In the genomic region with DNA sequence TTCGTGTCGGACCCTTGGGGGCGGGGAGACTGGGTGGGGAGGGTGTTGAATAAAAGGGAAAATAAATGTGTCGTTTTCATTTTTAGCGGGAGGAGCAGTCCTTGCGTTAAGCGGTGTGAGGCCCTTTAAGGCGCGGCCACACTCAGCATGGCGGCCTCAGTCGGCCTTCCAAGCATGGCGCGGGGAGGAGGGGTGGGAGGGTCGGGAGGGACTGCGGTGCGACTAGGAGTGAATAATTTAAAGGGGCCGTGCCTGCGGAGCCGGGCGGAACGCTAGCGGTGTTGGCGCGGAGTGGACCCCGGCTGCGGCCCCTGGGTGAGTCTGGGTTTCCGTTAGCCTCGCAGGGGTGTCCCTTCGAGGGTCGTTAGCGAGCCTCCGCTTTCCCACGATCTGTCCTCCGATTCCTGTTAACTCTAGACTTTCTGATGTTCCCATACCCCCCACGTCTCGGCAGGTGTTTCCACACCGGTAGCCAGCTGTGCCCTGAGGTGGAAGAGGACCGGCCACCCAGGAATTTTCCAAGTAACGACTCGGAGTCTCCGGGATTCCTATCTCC, we compare ENCODE assay signal across 1 cellular context.
TF ChIP-seq lines count a peak whose summit lies in the region.

No MANE protein-coding gene starts in this region.

TF ChIP-seq in IMR-90, 13 proteins besides CTCF, POLR2A, EP300 and RAD21:
- TF ChIP-seq MAZ (IDR thresholded peaks at IDR 0.05; ENCODE audit: borderline replicate concordance, low read depth, low read length) (peak; percentile 82), RFX5 (IDR thresholded peaks at IDR 0.05; ENCODE audit: low read depth, low read length) (no peak), NFE2L2 (IDR thresholded peaks at IDR 0.05; ENCODE audit: low read depth, low read length) (no peak), MAFK (IDR thresholded peaks at IDR 0.05; ENCODE audit: low read depth, low read length) (no peak), MXI1 (IDR thresholded peaks at IDR 0.05; ENCODE audit: borderline replicate concordance, low read depth, low read length) (peak; percentile 48; the same call in 1 of the 2 replicates)
